ENCODE assay signal across 1 cellular context in genomic region chr7:44256459-44256858, GRCh38.
A peak's percentile ranks its signal among the peaks of the same experiment; 100 is the strongest.
TF ChIP-seq lines count a peak whose summit lies in the region.

No MANE protein-coding gene starts in this region.

TF ChIP-seq in K562, 482 proteins besides CTCF, POLR2A, EP300 and RAD21:
- no peak for TF ChIP-seq RBM15 (IDR thresholded peaks at IDR 0.05; ENCODE audit: insufficient read depth, low read length)
- no peak for TF ChIP-seq MYBL2 (IDR thresholded peaks at IDR 0.05; ENCODE audit: low read depth)
- 0 out of 2 replicates have a peak, but pooled peaks have one; percentile 19 for TF ChIP-seq MYBL2 (CRISPR knock-in tag; IDR thresholded peaks at IDR 0.05; ENCODE audit: borderline replicate concordance)
- TF ChIP-seq IRF2 (CRISPR knock-in tag; IDR thresholded peaks at IDR 0.05), result 0 out of 2 replicates have a peak, but pooled peaks have one; percentile 59
